In the genomic region with DNA sequence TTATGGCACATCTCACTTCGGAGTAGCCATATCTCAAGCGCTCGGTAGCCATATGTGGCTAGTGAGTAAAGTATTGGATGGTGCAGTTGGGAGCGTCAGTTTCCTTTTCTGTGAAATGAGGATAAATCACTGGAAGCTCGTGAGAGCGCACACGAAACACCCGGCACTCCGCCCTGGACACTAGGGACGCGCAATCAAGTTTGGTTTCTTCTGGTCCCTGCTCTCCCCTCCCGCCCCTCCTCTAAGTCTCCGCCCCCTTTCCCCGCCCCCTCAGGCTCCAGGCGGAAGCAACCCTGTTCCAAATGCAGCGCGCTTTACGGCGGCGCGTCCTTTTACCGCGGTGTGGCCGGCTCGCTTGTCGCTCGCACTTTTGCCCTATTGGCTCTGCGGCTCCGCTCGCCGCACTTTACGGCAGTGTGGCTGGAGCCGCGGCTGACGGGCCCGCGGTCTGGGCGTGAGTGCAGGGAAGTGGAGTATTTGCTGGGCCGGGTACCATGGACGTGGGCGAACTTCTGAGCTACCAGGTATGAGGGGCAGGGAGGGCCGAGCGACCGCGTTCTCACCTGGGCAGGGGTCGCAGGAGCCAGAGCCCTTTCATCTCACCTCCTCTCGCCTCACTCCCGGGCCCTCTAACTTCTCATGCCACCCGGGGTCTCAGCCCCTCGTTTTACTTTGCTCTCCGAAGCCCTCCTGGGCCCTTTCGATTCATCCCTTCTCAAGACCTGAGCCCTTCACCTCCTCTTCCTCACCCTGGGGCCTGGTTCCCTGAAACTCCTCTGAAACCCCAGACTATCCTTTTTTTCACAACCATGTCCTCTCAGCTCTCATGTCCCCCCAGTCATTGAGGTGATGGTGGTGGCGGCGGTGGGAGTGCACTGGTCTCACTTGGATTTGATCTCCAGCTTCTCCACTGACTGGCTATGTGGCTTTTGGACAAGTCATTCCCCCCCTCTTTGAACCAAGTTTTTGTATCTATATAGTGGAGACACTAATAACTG, we compare ENCODE assay signal across 1 cellular context.
TF ChIP-seq lines count a peak whose summit lies in the region.

A gene with protein sequence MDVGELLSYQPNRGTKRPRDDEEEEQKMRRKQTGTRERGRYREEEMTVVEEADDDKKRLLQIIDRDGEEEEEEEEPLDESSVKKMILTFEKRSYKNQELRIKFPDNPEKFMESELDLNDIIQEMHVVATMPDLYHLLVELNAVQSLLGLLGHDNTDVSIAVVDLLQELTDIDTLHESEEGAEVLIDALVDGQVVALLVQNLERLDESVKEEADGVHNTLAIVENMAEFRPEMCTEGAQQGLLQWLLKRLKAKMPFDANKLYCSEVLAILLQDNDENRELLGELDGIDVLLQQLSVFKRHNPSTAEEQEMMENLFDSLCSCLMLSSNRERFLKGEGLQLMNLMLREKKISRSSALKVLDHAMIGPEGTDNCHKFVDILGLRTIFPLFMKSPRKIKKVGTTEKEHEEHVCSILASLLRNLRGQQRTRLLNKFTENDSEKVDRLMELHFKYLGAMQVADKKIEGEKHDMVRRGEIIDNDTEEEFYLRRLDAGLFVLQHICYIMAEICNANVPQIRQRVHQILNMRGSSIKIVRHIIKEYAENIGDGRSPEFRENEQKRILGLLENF (plus strand): TSS at position 402 of the 998 bp plus-strand sequence. CDS start 93 bp downstream, at position 495.

TF ChIP-seq in K562, 482 proteins besides CTCF, POLR2A, EP300 and RAD21 (continued from another document and continues in another):
- TF ChIP-seq, protein P1, sequence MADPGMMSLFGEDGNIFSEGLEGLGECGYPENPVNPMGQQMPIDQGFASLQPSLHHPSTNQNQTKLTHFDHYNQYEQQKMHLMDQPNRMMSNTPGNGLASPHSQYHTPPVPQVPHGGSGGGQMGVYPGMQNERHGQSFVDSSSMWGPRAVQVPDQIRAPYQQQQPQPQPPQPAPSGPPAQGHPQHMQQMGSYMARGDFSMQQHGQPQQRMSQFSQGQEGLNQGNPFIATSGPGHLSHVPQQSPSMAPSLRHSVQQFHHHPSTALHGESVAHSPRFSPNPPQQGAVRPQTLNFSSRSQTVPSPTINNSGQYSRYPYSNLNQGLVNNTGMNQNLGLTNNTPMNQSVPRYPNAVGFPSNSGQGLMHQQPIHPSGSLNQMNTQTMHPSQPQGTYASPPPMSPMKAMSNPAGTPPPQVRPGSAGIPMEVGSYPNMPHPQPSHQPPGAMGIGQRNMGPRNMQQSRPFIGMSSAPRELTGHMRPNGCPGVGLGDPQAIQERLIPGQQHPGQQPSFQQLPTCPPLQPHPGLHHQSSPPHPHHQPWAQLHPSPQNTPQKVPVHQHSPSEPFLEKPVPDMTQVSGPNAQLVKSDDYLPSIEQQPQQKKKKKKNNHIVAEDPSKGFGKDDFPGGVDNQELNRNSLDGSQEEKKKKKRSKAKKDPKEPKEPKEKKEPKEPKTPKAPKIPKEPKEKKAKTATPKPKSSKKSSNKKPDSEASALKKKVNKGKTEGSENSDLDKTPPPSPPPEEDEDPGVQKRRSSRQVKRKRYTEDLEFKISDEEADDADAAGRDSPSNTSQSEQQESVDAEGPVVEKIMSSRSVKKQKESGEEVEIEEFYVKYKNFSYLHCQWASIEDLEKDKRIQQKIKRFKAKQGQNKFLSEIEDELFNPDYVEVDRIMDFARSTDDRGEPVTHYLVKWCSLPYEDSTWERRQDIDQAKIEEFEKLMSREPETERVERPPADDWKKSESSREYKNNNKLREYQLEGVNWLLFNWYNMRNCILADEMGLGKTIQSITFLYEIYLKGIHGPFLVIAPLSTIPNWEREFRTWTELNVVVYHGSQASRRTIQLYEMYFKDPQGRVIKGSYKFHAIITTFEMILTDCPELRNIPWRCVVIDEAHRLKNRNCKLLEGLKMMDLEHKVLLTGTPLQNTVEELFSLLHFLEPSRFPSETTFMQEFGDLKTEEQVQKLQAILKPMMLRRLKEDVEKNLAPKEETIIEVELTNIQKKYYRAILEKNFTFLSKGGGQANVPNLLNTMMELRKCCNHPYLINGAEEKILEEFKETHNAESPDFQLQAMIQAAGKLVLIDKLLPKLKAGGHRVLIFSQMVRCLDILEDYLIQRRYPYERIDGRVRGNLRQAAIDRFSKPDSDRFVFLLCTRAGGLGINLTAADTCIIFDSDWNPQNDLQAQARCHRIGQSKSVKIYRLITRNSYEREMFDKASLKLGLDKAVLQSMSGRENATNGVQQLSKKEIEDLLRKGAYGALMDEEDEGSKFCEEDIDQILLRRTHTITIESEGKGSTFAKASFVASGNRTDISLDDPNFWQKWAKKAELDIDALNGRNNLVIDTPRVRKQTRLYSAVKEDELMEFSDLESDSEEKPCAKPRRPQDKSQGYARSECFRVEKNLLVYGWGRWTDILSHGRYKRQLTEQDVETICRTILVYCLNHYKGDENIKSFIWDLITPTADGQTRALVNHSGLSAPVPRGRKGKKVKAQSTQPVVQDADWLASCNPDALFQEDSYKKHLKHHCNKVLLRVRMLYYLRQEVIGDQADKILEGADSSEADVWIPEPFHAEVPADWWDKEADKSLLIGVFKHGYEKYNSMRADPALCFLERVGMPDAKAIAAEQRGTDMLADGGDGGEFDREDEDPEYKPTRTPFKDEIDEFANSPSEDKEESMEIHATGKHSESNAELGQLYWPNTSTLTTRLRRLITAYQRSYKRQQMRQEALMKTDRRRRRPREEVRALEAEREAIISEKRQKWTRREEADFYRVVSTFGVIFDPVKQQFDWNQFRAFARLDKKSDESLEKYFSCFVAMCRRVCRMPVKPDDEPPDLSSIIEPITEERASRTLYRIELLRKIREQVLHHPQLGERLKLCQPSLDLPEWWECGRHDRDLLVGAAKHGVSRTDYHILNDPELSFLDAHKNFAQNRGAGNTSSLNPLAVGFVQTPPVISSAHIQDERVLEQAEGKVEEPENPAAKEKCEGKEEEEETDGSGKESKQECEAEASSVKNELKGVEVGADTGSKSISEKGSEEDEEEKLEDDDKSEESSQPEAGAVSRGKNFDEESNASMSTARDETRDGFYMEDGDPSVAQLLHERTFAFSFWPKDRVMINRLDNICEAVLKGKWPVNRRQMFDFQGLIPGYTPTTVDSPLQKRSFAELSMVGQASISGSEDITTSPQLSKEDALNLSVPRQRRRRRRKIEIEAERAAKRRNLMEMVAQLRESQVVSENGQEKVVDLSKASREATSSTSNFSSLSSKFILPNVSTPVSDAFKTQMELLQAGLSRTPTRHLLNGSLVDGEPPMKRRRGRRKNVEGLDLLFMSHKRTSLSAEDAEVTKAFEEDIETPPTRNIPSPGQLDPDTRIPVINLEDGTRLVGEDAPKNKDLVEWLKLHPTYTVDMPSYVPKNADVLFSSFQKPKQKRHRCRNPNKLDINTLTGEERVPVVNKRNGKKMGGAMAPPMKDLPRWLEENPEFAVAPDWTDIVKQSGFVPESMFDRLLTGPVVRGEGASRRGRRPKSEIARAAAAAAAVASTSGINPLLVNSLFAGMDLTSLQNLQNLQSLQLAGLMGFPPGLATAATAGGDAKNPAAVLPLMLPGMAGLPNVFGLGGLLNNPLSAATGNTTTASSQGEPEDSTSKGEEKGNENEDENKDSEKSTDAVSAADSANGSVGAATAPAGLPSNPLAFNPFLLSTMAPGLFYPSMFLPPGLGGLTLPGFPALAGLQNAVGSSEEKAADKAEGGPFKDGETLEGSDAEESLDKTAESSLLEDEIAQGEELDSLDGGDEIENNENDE (IDR thresholded peaks at IDR 0.05; ENCODE audit: low read depth, low read length) = no peak
- TF ChIP-seq XRCC4 (IDR thresholded peaks at IDR 0.05; ENCODE audit: extremely low read depth, insufficient read depth, insufficient read length) (no peak), ILK (tag; IDR thresholded peaks at IDR 0.05; ENCODE audit: borderline replicate concordance, low read depth) (no peak), RBBP5 (IDR thresholded peaks at IDR 0.05; ENCODE audit: borderline replicate concordance, insufficient read depth, low read length, poor library complexity, severe bottlenecking) (peak; percentile 69), L3MBTL2 (IDR thresholded peaks at IDR 0.05) (0 out of 2 replicates have a peak, but pooled peaks have one; percentile 19), CREM (IDR thresholded peaks at IDR 0.05; ENCODE audit: low read depth) (peak; percentile 82)
- TF ChIP-seq, protein P2, sequence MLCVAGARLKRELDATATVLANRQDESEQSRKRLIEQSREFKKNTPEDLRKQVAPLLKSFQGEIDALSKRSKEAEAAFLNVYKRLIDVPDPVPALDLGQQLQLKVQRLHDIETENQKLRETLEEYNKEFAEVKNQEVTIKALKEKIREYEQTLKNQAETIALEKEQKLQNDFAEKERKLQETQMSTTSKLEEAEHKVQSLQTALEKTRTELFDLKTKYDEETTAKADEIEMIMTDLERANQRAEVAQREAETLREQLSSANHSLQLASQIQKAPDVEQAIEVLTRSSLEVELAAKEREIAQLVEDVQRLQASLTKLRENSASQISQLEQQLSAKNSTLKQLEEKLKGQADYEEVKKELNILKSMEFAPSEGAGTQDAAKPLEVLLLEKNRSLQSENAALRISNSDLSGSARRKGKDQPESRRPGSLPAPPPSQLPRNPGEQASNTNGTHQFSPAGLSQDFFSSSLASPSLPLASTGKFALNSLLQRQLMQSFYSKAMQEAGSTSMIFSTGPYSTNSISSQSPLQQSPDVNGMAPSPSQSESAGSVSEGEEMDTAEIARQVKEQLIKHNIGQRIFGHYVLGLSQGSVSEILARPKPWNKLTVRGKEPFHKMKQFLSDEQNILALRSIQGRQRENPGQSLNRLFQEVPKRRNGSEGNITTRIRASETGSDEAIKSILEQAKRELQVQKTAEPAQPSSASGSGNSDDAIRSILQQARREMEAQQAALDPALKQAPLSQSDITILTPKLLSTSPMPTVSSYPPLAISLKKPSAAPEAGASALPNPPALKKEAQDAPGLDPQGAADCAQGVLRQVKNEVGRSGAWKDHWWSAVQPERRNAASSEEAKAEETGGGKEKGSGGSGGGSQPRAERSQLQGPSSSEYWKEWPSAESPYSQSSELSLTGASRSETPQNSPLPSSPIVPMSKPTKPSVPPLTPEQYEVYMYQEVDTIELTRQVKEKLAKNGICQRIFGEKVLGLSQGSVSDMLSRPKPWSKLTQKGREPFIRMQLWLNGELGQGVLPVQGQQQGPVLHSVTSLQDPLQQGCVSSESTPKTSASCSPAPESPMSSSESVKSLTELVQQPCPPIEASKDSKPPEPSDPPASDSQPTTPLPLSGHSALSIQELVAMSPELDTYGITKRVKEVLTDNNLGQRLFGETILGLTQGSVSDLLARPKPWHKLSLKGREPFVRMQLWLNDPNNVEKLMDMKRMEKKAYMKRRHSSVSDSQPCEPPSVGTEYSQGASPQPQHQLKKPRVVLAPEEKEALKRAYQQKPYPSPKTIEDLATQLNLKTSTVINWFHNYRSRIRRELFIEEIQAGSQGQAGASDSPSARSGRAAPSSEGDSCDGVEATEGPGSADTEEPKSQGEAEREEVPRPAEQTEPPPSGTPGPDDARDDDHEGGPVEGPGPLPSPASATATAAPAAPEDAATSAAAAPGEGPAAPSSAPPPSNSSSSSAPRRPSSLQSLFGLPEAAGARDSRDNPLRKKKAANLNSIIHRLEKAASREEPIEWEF (CRISPR knock-in tag; IDR thresholded peaks at IDR 0.05) = no peak
- TF ChIP-seq, protein P3, sequence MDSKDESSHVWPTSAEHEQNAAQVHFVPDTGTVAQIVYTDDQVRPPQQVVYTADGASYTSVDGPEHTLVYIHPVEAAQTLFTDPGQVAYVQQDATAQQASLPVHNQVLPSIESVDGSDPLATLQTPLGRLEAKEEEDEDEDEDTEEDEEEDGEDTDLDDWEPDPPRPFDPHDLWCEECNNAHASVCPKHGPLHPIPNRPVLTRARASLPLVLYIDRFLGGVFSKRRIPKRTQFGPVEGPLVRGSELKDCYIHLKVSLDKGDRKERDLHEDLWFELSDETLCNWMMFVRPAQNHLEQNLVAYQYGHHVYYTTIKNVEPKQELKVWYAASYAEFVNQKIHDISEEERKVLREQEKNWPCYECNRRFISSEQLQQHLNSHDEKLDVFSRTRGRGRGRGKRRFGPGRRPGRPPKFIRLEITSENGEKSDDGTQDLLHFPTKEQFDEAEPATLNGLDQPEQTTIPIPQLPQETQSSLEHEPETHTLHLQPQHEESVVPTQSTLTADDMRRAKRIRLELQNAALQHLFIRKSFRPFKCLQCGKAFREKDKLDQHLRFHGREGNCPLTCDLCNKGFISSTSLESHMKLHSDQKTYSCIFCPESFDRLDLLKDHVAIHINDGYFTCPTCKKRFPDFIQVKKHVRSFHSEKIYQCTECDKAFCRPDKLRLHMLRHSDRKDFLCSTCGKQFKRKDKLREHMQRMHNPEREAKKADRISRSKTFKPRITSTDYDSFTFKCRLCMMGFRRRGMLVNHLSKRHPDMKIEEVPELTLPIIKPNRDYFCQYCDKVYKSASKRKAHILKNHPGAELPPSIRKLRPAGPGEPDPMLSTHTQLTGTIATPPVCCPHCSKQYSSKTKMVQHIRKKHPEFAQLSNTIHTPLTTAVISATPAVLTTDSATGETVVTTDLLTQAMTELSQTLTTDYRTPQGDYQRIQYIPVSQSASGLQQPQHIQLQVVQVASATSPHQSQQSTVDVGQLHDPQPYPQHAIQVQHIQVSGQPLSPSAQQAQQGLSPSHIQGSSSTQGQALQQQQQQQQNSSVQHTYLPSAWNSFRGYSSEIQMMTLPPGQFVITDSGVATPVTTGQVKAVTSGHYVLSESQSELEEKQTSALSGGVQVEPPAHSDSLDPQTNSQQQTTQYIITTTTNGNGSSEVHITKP (IDR thresholded peaks at IDR 0.05; ENCODE audit: partially characterized antibody) = peak; percentile 57
